In genomic region chr4:17173300-17173699, GRCh38 we compare ENCODE assay signal across 14 cellular contexts.
DNase-seq lines count a peak whose midpoint lies in the region; FAIRE-seq and TF ChIP-seq lines count a peak whose summit lies in the region.
"Had no signal": no experiment of that assay in that cellular context is flagged by ENCODE, and none has a peak within 500 bp of the region (broad histone marks: within the 10 kb centered on the region; RNA-seq: fewer than 3 reads in every experiment).

No MANE protein-coding gene starts in this region.

- no peak overlapping the region for H3K27ac ChIP-seq in astrocyte (ENCODE audit: low read depth, low read length)
- H3K27ac ChIP-seq: skin epidermis had no signal

- TF ChIP-seq CTCF in AG09319 (IDR thresholded peaks at IDR 0.05; ENCODE audit: low read depth, low read length): peak; percentile 8
- peak; percentile 5 for TF ChIP-seq CTCF in astrocyte (IDR thresholded peaks at IDR 0.05; ENCODE audit: insufficient read depth, low read depth, low read length)
- no peak for TF ChIP-seq CTCF in glutamatergic neuron (IDR thresholded peaks at IDR 0.05; ENCODE audit: partially characterized antibody, unreplicated experiment)

- H3K27ac Mint-ChIP-seq in astrocyte (ENCODE audit: unreplicated experiment) (no peak overlapping the region), glutamatergic neuron (ENCODE audit: unreplicated experiment) (no peak overlapping the region)
- H3K27ac Mint-ChIP-seq: CD4-positive, CD25-positive, alpha-beta regulatory T cell; T-helper 2 cell treated with Interferon-gamma antibody and Interleukin-4, amounts not matched to agents 5 μg/mL and 100 μg/mL, for 36 hours had no signal

- no peaks in the 10 kb centered on the region for H3K36me3 Mint-ChIP-seq in astrocyte (ENCODE audit: low read depth, unreplicated experiment)
- H3K36me3 Mint-ChIP-seq in glutamatergic neuron (ENCODE audit: unreplicated experiment): no peaks in the 10 kb centered on the region
- H3K36me3 Mint-ChIP-seq: CD4-positive, CD25-positive, alpha-beta regulatory T cell had no signal

- DNase-seq in AG09319 (ENCODE audit: extremely low read depth, low read depth) (no peak), H7 (peak; percentile 52), astrocyte (ENCODE audit: low read depth) (no peak), iPS DF 4.7 (ENCODE audit: extremely low read depth, low spot score) (peak; percentile 46), glutamatergic neuron (no peak), NCI-H128 (lab: John Stamatoyannopoulos, UW; ENCODE audit: unreplicated experiment) (no peak), DMS153 treated with DMSO at 0.1 percent for 48 hours (lab: John Stamatoyannopoulos, UW; ENCODE audit: unreplicated experiment) (no peak)
- DNase-seq in activated CD4-positive, alpha-beta T cell treated with anti-CD3 and anti-CD28 coated beads for 4 hours: no peak
- DNase-seq: CD4-positive, CD25-positive, alpha-beta regulatory T cell; effector memory CD4-positive, alpha-beta T cell; NCI-H146 had no signal

- H3K9me3 ChIP-seq in astrocyte (ENCODE audit: insufficient read depth, low read depth, low read length): no peaks in the 10 kb centered on the region

- no peak overlapping the region for H3K9ac ChIP-seq in astrocyte (ENCODE audit: low read length)

- H3K27me3 Mint-ChIP-seq in astrocyte (ENCODE audit: low read depth, unreplicated experiment) (no peaks in the 10 kb centered on the region), glutamatergic neuron (ENCODE audit: unreplicated experiment) (no peaks in the 10 kb centered on the region)
- H3K27me3 Mint-ChIP-seq: CD4-positive, CD25-positive, alpha-beta regulatory T cell had no signal

- no peaks in the 10 kb centered on the region for H3K79me2 ChIP-seq in astrocyte (ENCODE audit: insufficient read depth, low read length)

- peaks cover 9% of the 10 kb centered on the region for H3K4me1 ChIP-seq in astrocyte (ENCODE audit: insufficient read depth, low read length)

- no peak for FAIRE-seq in astrocyte (lab: Jason Lieb, UNC)
- FAIRE-seq: urothelium cell line had no signal

- H3K36me3 ChIP-seq in H7 (replicated peaks; ENCODE audit: control insufficient read depth, insufficient read depth, low read length) (no peaks in the 10 kb centered on the region), astrocyte (ENCODE audit: insufficient read depth, low read length) (no peaks in the 10 kb centered on the region)

- H4K20me1 ChIP-seq in astrocyte (ENCODE audit: insufficient read depth, low read length): no peaks in the 10 kb centered on the region

- H3K4me1 Mint-ChIP-seq in astrocyte (ENCODE audit: low read depth, unreplicated experiment) (peaks cover 25% of the 10 kb centered on the region), glutamatergic neuron (ENCODE audit: low read depth, unreplicated experiment) (peaks cover 8% of the 10 kb centered on the region)
- H3K4me1 Mint-ChIP-seq: CD4-positive, CD25-positive, alpha-beta regulatory T cell had no signal

- H3K4me3 ChIP-seq in H7 (ENCODE audit: insufficient read depth, low read depth, low read length) (no peak overlapping the region), astrocyte (ENCODE audit: insufficient read depth, low read depth, low read length) (no peak overlapping the region)
- H3K4me3 ChIP-seq: skin epidermis had no signal

- H3K4me3 Mint-ChIP-seq in astrocyte (ENCODE audit: unreplicated experiment): no peak overlapping the region
- H3K4me3 Mint-ChIP-seq in glutamatergic neuron (ENCODE audit: unreplicated experiment): no peak overlapping the region
- H3K4me3 Mint-ChIP-seq: CD4-positive, CD25-positive, alpha-beta regulatory T cell; T-helper 2 cell treated with Interferon-gamma antibody and Interleukin-4, amounts not matched to agents 5 μg/mL and 100 μg/mL, for 36 hours had no signal

- peak overlapping the region; percentile 71 for H2AFZ ChIP-seq in astrocyte (ENCODE audit: low read depth, low read length)

- no peak overlapping the region for H3K4me2 ChIP-seq in astrocyte (ENCODE audit: low read length)

- H3K9me3 Mint-ChIP-seq in astrocyte (ENCODE audit: unreplicated experiment) (peaks cover 2% of the 10 kb centered on the region), glutamatergic neuron (ENCODE audit: unreplicated experiment) (no peaks in the 10 kb centered on the region)
- H3K9me3 Mint-ChIP-seq: T-helper 2 cell treated with Interferon-gamma antibody and Interleukin-4, amounts not matched to agents 5 μg/mL and 100 μg/mL, for 36 hours had no signal

- H3K27me3 ChIP-seq in H7 (ENCODE audit: control insufficient read depth, insufficient read depth, low read length) (no peaks in the 10 kb centered on the region), astrocyte (ENCODE audit: insufficient read depth, low read length) (no peaks in the 10 kb centered on the region)

Comparison
In these comparisons a context has a peak if more than half of its experiments do, and no peak if none do; other contexts are left out.
1. DNase-seq: peak in H7 (single experiment) and iPS DF 4.7 (single experiment); none in AG09319 (single experiment), astrocyte (single experiment), glutamatergic neuron (single experiment), activated CD4-positive, alpha-beta T cell treated with anti-CD3 and anti-CD28 coated beads for 4 hours (0 of 2), NCI-H128 (single experiment) and DMS153 treated with DMSO at 0.1 percent for 48 hours (single experiment).